1 cellular context compared by ENCODE assay signal in the genomic region with DNA sequence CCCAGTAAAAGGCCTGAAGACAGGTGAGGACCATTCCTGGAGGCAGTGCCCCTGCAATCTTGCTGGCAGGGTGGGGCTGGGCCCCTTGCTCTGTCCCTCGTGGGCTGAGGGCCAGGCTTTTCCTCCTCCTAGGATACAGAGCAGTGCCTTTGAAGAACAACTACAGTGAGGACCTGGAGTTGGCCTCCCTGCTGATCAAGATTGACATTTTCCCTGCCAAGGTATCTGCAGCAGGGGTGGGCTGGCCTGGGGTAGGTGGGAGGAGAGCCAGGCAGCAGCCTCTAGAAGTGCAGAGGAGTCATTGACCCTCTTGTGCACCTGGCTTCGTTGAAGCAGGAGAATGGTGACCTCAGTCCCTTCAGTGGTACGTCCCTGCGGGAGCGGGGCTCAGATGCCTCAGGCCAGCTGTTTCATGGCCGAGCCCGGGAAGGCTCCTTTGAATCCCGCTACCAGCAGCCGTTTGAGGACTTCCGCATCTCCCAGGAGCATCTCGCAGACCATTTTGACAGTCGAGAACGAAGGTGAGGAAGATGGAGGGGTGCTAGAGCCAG.
TF ChIP-seq lines count a peak whose summit lies in the region.

No MANE protein-coding gene starts in this region.

TF ChIP-seq in HCT116, 20 proteins besides CTCF, POLR2A, EP300 and RAD21 (continued from another document):
- no peak for TF ChIP-seq POLR2AphosphoS5 (IDR thresholded peaks at IDR 0.05; ENCODE audit: low read depth, low read length)
- TF ChIP-seq, protein P1, sequence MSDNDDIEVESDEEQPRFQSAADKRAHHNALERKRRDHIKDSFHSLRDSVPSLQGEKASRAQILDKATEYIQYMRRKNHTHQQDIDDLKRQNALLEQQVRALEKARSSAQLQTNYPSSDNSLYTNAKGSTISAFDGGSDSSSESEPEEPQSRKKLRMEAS (IDR thresholded peaks at IDR 0.05): no peak
